ENCODE assay signal across 9 cellular contexts in the genomic region with DNA sequence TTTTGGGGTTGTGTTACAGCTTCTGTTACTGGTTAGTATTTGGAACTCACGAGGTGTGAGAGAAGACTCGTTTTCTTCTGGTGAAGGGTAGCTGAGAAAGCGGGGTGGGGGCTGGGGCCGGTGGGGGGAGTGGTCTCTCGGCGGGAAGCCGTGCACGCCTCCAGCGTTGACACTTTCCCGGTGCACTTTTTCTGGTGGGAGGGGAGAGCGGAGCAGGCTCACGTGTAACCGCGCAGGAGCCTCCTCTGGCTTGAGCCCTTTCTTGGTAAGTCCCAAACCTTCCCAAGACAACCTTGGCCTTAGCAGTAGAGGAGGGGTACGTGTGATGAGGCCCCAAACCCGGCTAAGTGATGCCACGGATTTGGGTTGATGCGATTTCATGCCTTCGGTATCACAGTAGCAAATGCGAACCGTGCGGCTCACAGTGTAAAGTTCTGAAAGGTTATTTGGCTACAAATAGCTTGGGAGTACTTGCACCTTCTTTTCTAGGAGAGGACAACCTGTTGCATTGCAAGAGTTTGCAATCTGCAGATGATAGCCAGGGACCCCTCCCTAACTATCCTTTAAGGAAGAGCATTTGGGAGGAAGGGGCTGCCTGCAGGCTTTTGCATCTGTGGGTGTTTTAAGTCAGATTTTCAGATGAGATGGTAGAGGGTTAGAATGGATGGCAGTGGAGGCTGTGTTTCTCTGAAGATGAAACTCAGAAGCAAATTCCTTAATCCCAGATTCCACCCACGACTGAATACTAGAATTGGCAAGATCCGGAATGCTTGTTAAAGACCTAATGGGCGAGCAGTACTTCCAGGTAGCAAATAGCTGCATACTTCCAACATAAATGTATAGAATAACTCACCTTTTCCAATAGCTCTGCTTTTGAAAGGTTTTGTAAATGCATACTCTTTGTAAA. TPM values are rescaled to one million over a fixed set of nuclear protein-coding genes. Genes with fewer than 3 reads are reported as not detected.
DNase-seq lines count a peak whose midpoint lies in the region; ATAC-seq, FAIRE-seq and TF ChIP-seq lines count a peak whose summit lies in the region.
"Had no signal": no experiment of that assay in that cellular context is flagged by ENCODE, and none has a peak within 500 bp of the region (broad histone marks: within the 10 kb centered on the region; RNA-seq: fewer than 3 reads in every experiment).

No MANE protein-coding gene starts in this region.

- FAIRE-seq in GM12892 (lab: Jason Lieb, UNC), result peak; percentile 51
- FAIRE-seq: GM12878 had no signal

- peaks cover 19% of the 10 kb centered on the region for H3K4me1 Mint-ChIP-seq in activated T-cell treated with anti-CD3 and anti-CD28 coated beads, Interleukin-2, amount 50 U/mL, for 4 hours (ENCODE audit: low read depth)

- peaks cover 45% of the 10 kb centered on the region for H3K27me3 Mint-ChIP-seq in activated T-cell treated with anti-CD3 and anti-CD28 coated beads, Interleukin-2, amount 50 U/mL, for 4 hours (ENCODE audit: low read depth)

- no peak for TF ChIP-seq POLR2A in GM12892 (IDR thresholded peaks at IDR 0.05; ENCODE audit: low read depth, low read length)

- H3K27ac ChIP-seq in rectal smooth muscle tissue (ENCODE audit: low read depth, low read length), result peak overlapping the region; percentile 81

- peak overlapping the region; percentile 61 for H3K4me3 ChIP-seq in rectal smooth muscle tissue (ENCODE audit: low read length)
- H3K4me3 ChIP-seq: GM12878 had no signal

- H3K27me3 ChIP-seq in rectal smooth muscle tissue (ENCODE audit: control insufficient read depth, insufficient read depth, low read length), result peaks cover 6% of the 10 kb centered on the region

- no peaks in the 10 kb centered on the region for H3K36me3 ChIP-seq in rectal smooth muscle tissue (ENCODE audit: control insufficient read depth, insufficient read depth, low read length)

- DNase-seq in GM12892 (ENCODE audit: insufficient read length) (no peak), iPS DF 19.7 (ENCODE audit: low read depth, low spot score) (peak; percentile 7), Kasumi-1 (lab: John Stamatoyannopoulos, UW) (no peak), putamen (ENCODE audit: low spot score) (no peak)
- no peak for DNase-seq in activated T-cell treated with anti-CD3 and anti-CD28 coated beads, Interleukin-2, amount 50 U/mL, for 4 hours

- H3K4me3 Mint-ChIP-seq in activated T-cell treated with anti-CD3 and anti-CD28 coated beads, Interleukin-2, amount 50 U/mL, for 4 hours, result peak overlapping the region; percentile 69

- ATAC-seq in activated T-cell treated with anti-CD3 and anti-CD28 coated beads, Interleukin-2, amount 50 U/mL, for 4 hours, result no peak
- no peak for ATAC-seq in esophagus mucosa
- ATAC-seq in GM21529 (IDR thresholded peaks at IDR 0.05; ENCODE audit: unreplicated experiment), result no peak
- ATAC-seq: GM12878 had no signal

- no peaks in the 10 kb centered on the region for H3K36me3 Mint-ChIP-seq in activated T-cell treated with anti-CD3 and anti-CD28 coated beads, Interleukin-2, amount 50 U/mL, for 4 hours (ENCODE audit: insufficient read depth)

- no peak overlapping the region for H3K9ac ChIP-seq in rectal smooth muscle tissue (ENCODE audit: low read length)

- peaks cover 33% of the 10 kb centered on the region for H3K4me1 ChIP-seq in rectal smooth muscle tissue (ENCODE audit: control insufficient read depth, insufficient read depth, low read length)

- H3K9me3 Mint-ChIP-seq in activated T-cell treated with anti-CD3 and anti-CD28 coated beads, Interleukin-2, amount 50 U/mL, for 4 hours, result peaks cover under 1% of the 10 kb centered on the region

RNA-seq across cellular contexts. Expression of a gene that starts 1.5 kb away (rescaled TPM):
- polyA plus RNA-seq in GM12892 (2012; ENCODE audit: missing spikeins), result 0.11 TPM
- 1 to 10 TPM in 2 of 3 donors, under 1 TPM in 1; 0.98 to 1.6 (median 1.0) TPM for total RNA-seq in activated T-cell treated with anti-CD3 and anti-CD28 coated beads, Interleukin-2, amount 50 U/mL, for 4 hours
- total RNA-seq in esophagus mucosa, result 10.8 TPM
